Comparison of ENCODE assay signal across 17 cellular contexts in the genomic region with DNA sequence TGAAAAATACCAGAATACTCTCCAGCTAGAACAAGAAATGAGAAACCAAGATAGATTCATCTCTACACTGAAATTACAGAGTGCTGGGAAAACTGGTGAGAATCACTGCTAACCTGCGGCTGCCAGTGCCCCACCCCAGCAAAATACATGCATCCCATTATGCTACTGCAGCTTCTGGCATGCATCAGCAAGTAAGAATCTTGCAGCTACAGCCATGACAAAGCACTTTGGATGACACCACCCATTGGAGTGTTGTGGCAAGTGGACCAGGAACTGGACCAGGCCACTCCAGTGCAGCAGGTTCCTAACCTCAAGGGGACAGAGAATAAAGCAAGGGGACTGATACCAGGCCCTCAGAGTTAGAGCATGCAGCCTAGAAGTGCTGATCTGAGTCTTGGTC.
A peak's percentile ranks its signal among the peaks of the same experiment; 100 is the strongest.
DNase-seq lines count a peak whose midpoint lies in the region; ATAC-seq, FAIRE-seq and TF ChIP-seq lines count a peak whose summit lies in the region.
"Had no signal": no experiment of that assay in that cellular context is flagged by ENCODE, and none has a peak within 500 bp of the region (broad histone marks: within the 10 kb centered on the region; RNA-seq: fewer than 3 reads in every experiment).

No MANE protein-coding gene starts in this region.

- no peak overlapping the region for H2BK5ac ChIP-seq in mesendoderm (ENCODE audit: low read length)

- no peak for TF ChIP-seq CTCF in bronchial epithelial cell (IDR thresholded peaks at IDR 0.05; ENCODE audit: insufficient read depth, low read length, severe bottlenecking)
- no peak for TF ChIP-seq CTCF in upper lobe of right lung (IDR thresholded peaks at IDR 0.05)

- H3K4me2 ChIP-seq in mesendoderm (ENCODE audit: low read length): no peak overlapping the region
- H3K4me2 ChIP-seq: BLaER1, GM23338 had no signal

- ATAC-seq in esophagus mucosa (peak; percentile 66), upper lobe of right lung (no peak)
- ATAC-seq: GM23338 had no signal

- H3K27ac ChIP-seq in mesendoderm (ENCODE audit: low read depth, low read length): no peak overlapping the region
- H3K27ac ChIP-seq in upper lobe of right lung: no peak overlapping the region
- H3K27ac ChIP-seq: 22Rv1, BLaER1 had no signal

- no peak overlapping the region for H3K9ac ChIP-seq in mesendoderm (ENCODE audit: low read length)
- H3K9ac ChIP-seq: BLaER1 had no signal

- no peak overlapping the region for H3K56ac ChIP-seq in mesendoderm (ENCODE audit: low read length)

- no peak overlapping the region for H3K23ac ChIP-seq in mesendoderm (ENCODE audit: low read length)

- no peak overlapping the region for H3K4ac ChIP-seq in mesendoderm (ENCODE audit: low read depth, low read length)

- H3K4me3 ChIP-seq in bronchial epithelial cell (ENCODE audit: low read depth, low read length) (no peak overlapping the region), mesendoderm (ENCODE audit: low read length) (no peak overlapping the region), upper lobe of right lung (no peak overlapping the region)
- H3K4me3 ChIP-seq: BLaER1, GM23338 had no signal

- intact Hi-C loops in upper lobe of right lung (cut with DNase I): no loop called here

- FAIRE-seq in bronchial epithelial cell (lab: Jason Lieb, UNC): no peak
- FAIRE-seq: GM12891, GM18507 had no signal

- H2AK5ac ChIP-seq in mesendoderm (ENCODE audit: low read length): no peak overlapping the region

- no peak overlapping the region for H4K5ac ChIP-seq in mesendoderm (ENCODE audit: low read length)

- H3K9me3 ChIP-seq in upper lobe of right lung: no peaks in the 10 kb centered on the region
- H3K9me3 ChIP-seq: BLaER1 had no signal

- H2BK120ac ChIP-seq in mesendoderm (ENCODE audit: low read depth, low read length): no peak overlapping the region

- H3K27me3 ChIP-seq in bronchial epithelial cell (ENCODE audit: control insufficient read depth, insufficient read depth, low read length) (no peaks in the 10 kb centered on the region), mesendoderm (ENCODE audit: insufficient read depth, low read length, poor library complexity) (no peaks in the 10 kb centered on the region), upper lobe of right lung (no peaks in the 10 kb centered on the region)
- H3K27me3 ChIP-seq: BLaER1 had no signal

- H3K4me1 ChIP-seq in mesendoderm (ENCODE audit: control insufficient read depth, low read depth, low read length) (no peaks in the 10 kb centered on the region), upper lobe of right lung (no peaks in the 10 kb centered on the region)
- H3K4me1 ChIP-seq: BLaER1 had no signal

- no peak overlapping the region for H3K18ac ChIP-seq in mesendoderm (ENCODE audit: low read length)

- no peak overlapping the region for H4K8ac ChIP-seq in mesendoderm (ENCODE audit: low read depth, low read length)

- peak; percentile 10 for DNase-seq in DMS53 (lab: John Stamatoyannopoulos, UW)
- no peak for DNase-seq in DMS53 treated with DMSO at 0.1 percent for 48 hours (lab: John Stamatoyannopoulos, UW; ENCODE audit: unreplicated experiment)
- DNase-seq in bronchial epithelial cell (ENCODE audit: low read depth): peak; percentile 26
- peak; percentile 42 for DNase-seq in mesendoderm
- DNase-seq in activated T-cell treated with anti-CD3 and anti-CD28 coated beads, Interleukin-2, amount 50 U/mL, for 1 hour: no peak
- DNase-seq in effector CD4-positive, alpha-beta T cell: no peak
- no peak for DNase-seq in upper lobe of right lung
- DNase-seq: CD4-positive, alpha-beta memory T cell; DMS153; DND-41; H7 had no signal

- no peak overlapping the region for H2BK15ac ChIP-seq in mesendoderm (replicated peaks; ENCODE audit: low read depth)

- H3K79me2 ChIP-seq in mesendoderm (ENCODE audit: control insufficient read depth, insufficient read depth, low read length): no peaks in the 10 kb centered on the region

- H3K79me1 ChIP-seq in mesendoderm (ENCODE audit: low read length): no peaks in the 10 kb centered on the region

- WGBS in mesendoderm (ENCODE audit: extremely low coverage, insufficient coverage, low lambda C conversion rate): no CpG with 5 or more reads among the region's 1 CpG

- no peaks in the 10 kb centered on the region for H3K36me3 ChIP-seq in bronchial epithelial cell (ENCODE audit: control insufficient read depth, insufficient read depth, low read length)
- no peaks in the 10 kb centered on the region for H3K36me3 ChIP-seq in mesendoderm (ENCODE audit: control insufficient read depth, insufficient read depth, low read length)
- H3K36me3 ChIP-seq in upper lobe of right lung: no peaks in the 10 kb centered on the region
- H3K36me3 ChIP-seq: BLaER1 had no signal

Comparison
In these comparisons a context has a peak if more than half of its experiments do, and no peak if none do; other contexts are left out.
1. DNase-seq: peak in DMS53 (single experiment), bronchial epithelial cell (single experiment) and mesendoderm (single experiment); none in DMS53 treated with DMSO at 0.1 percent for 48 hours (single experiment), activated T-cell treated with anti-CD3 and anti-CD28 coated beads, Interleukin-2, amount 50 U/mL, for 1 hour (single experiment), effector CD4-positive, alpha-beta T cell (single experiment) and upper lobe of right lung (single experiment).